ENCODE assay signal across 9 cellular contexts in genomic region chr2:219544567-219544966, GRCh38. TPM values are rescaled to one million over a fixed set of nuclear protein-coding genes. Genes with fewer than 3 reads are reported as not detected.
DNase-seq lines count a peak whose midpoint lies in the region; ATAC-seq and TF ChIP-seq lines count a peak whose summit lies in the region.
"Had no signal": no experiment of that assay in that cellular context is flagged by ENCODE, and none has a peak within 500 bp of the region (broad histone marks: within the 10 kb centered on the region; RNA-seq: fewer than 3 reads in every experiment).

No MANE protein-coding gene starts in this region.

- peak overlapping the region; percentile 73 for H3K23ac ChIP-seq in neuronal stem cell (ENCODE audit: low read depth, low read length, poor library complexity)

- ATAC-seq in HG02840 (IDR thresholded peaks at IDR 0.05; ENCODE audit: low FRiP score, unreplicated experiment): no peak
- no peak for ATAC-seq in HG03521 (IDR thresholded peaks at IDR 0.05; ENCODE audit: unreplicated experiment)
- no peak for ATAC-seq in HG03097 (IDR thresholded peaks at IDR 0.05; ENCODE audit: low FRiP score, unreplicated experiment)
- no peak for ATAC-seq in GM19452 (IDR thresholded peaks at IDR 0.05; ENCODE audit: unreplicated experiment)

- peaks cover 22 to 40% (median 33%) of the 10 kb centered on the region in 11 experiments; a peak in 18 of 22 replicates for H3K27me3 ChIP-seq in BLaER1 treated with 17β-estradiol and CSF1 and Interleukin-3, amounts not matched to agents 10 nM and 100 nM
- H3K27me3 ChIP-seq in dorsolateral prefrontal cortex (no peaks in the 10 kb centered on the region), neuronal stem cell (ENCODE audit: control insufficient read depth in 3 of 3, insufficient read depth in 3 of 3, low read depth in 1 of 3, low read length in 3 of 3) (peaks cover 0 to 16% (median 0%) of the 10 kb centered on the region in 3 experiments)

- H3K9me3 ChIP-seq in BLaER1 treated with 17β-estradiol and CSF1 and Interleukin-3, amounts not matched to agents 10 nM and 100 nM (replicated peaks in 1 of 11): no peaks in the 10 kb centered on the region
- H3K9me3 ChIP-seq in neuronal stem cell (replicated peaks in 1 of 2; ENCODE audit: control insufficient read depth in 2 of 2, insufficient read depth in 1 of 2, low read depth in 1 of 2, low read length in 2 of 2): no peaks in the 10 kb centered on the region

- no peak overlapping the region for H4K8ac ChIP-seq in neuronal stem cell (ENCODE audit: low read depth, low read length)

- H2BK15ac ChIP-seq in neuronal stem cell (ENCODE audit: low read length): no peak overlapping the region

- WGBS in neuronal stem cell (ENCODE audit: extremely low coverage in 2 of 2, insufficient read length in 2 of 2, insufficient replicate concordance in 1 of 2), 2 donors: no CpG with 5 or more reads among the region's 9 CpGs

- peak overlapping the region; percentile 87 to 100 (median 97) for H3K4me2 ChIP-seq in BLaER1 treated with 17β-estradiol and CSF1 and Interleukin-3, amounts not matched to agents 10 nM and 100 nM
- H3K4me2 ChIP-seq in neuronal stem cell (ENCODE audit: insufficient read depth, low read length, poor library complexity, severe bottlenecking): peak overlapping the region; percentile 96

- H2BK5ac ChIP-seq in neuronal stem cell (ENCODE audit: low read length): peak overlapping the region; percentile 39

- H2AFZ ChIP-seq in neuronal stem cell (ENCODE audit: low read length): peak overlapping the region; percentile 95

- H3K14ac ChIP-seq in neuronal stem cell (ENCODE audit: low read length): no peak overlapping the region

- intact Hi-C loops in dorsolateral prefrontal cortex (cut with DNase I): loop anchor here in 1 of 2 donors (5.0 kb wide), 2 partner anchors 143 to 157 kb away; partner anchors contain the start of gene DNPEP

- peaks cover 4% of the 10 kb centered on the region for H3K79me1 ChIP-seq in neuronal stem cell (ENCODE audit: low read depth, low read length)

- no peak overlapping the region for H3K9ac ChIP-seq in BLaER1 treated with 17β-estradiol and CSF1 and Interleukin-3, amounts not matched to agents 10 nM and 100 nM
- no peak overlapping the region for H3K9ac ChIP-seq in neuronal stem cell (ENCODE audit: low read depth, low read length, poor library complexity)

- H2AK5ac ChIP-seq in neuronal stem cell (ENCODE audit: low read depth, low read length): no peak overlapping the region

- peaks cover 0 to 16% (median 7%) of the 10 kb centered on the region in 11 experiments; a peak in 6 of 22 replicates for H3K36me3 ChIP-seq in BLaER1 treated with 17β-estradiol and CSF1 and Interleukin-3, amounts not matched to agents 10 nM and 100 nM
- peaks cover 9 to 42% of the 10 kb centered on the region in 2 donors for H3K36me3 ChIP-seq in neuronal stem cell (replicated peaks in 1 of 2; ENCODE audit: control insufficient read depth in 2 of 2, insufficient read depth in 2 of 2, low read length in 2 of 2)

- H2BK120ac ChIP-seq in neuronal stem cell (ENCODE audit: low read depth, low read length): no peak overlapping the region

- peaks cover 18 to 41% (median 29%) of the 10 kb centered on the region in 10 experiments for H3K4me1 ChIP-seq in BLaER1 treated with 17β-estradiol and CSF1 and Interleukin-3, amounts not matched to agents 10 nM and 100 nM
- peaks cover 8 to 13% of the 10 kb centered on the region in 2 donors for H3K4me1 ChIP-seq in neuronal stem cell (ENCODE audit: control insufficient read depth in 2 of 2, insufficient read depth in 1 of 2, low read depth in 1 of 2, low read length in 2 of 2)

- H3K4me3 ChIP-seq in BLaER1 treated with 17β-estradiol and CSF1 and Interleukin-3, amounts not matched to agents 10 nM and 100 nM: peak overlapping the region; percentile 71 to 81 (median 77); a peak in 14 of 20 replicates
- H3K4me3 ChIP-seq in LNCaP clone FGC (ENCODE audit: low read depth, low read length): peak overlapping the region; percentile 63
- H3K4me3 ChIP-seq in dorsolateral prefrontal cortex: peak overlapping the region; percentile 55 to 95 (median 83)
- H3K4me3 ChIP-seq in neuronal stem cell (ENCODE audit: low read length in 2 of 2): peak overlapping the region; percentile 78 to 92

- no peak overlapping the region for H3K18ac ChIP-seq in neuronal stem cell (ENCODE audit: low read length)

- no peak overlapping the region for H3K4ac ChIP-seq in neuronal stem cell (ENCODE audit: low read length)

- no peak overlapping the region for H4K91ac ChIP-seq in neuronal stem cell (ENCODE audit: low read depth, low read length, poor library complexity)

- DNase-seq in LNCaP clone FGC (ENCODE audit: low read depth) (no peak), dorsolateral prefrontal cortex (no peak), neuronal stem cell (ENCODE audit: low spot score) (no peak)

- H2BK12ac ChIP-seq in neuronal stem cell (ENCODE audit: low read length): no peak overlapping the region

- H4K20me1 ChIP-seq in BLaER1 treated with 17β-estradiol and CSF1 and Interleukin-3, amounts not matched to agents 10 nM and 100 nM: peaks cover 0 to 68% (median 28%) of the 10 kb centered on the region in 11 experiments; a peak in 19 of 22 replicates

- TF ChIP-seq CTCF in LNCaP clone FGC (IDR thresholded peaks at IDR 0.05; ENCODE audit: control insufficient read depth, extremely low read depth, insufficient read depth): no peak
- no peak for TF ChIP-seq CTCF in dorsolateral prefrontal cortex (IDR thresholded peaks at IDR 0.05 in 54 of 56, conservative IDR thresholded peaks at IDR 0.05 in 2 of 56; ENCODE audit: low read depth in 1 of 56, partially characterized antibody in 56 of 56)

- no peak overlapping the region for H3K27ac ChIP-seq in BLaER1 treated with 17β-estradiol and CSF1 and Interleukin-3, amounts not matched to agents 10 nM and 100 nM
- H3K27ac ChIP-seq in dorsolateral prefrontal cortex (peak overlapping the region in 39 of 59 donors; percentile 41 to 95 (median 88)), neuronal stem cell (replicated peaks; ENCODE audit: low read length) (no peak overlapping the region)
- H3K27ac ChIP-seq: SK-N-MC had no signal

RNA-seq across cellular contexts. Expression of gene TMEM198, which starts 0.7 kb away (rescaled TPM):
- total RNA-seq in dorsolateral prefrontal cortex: 10 to 100 TPM in 116 of 120 experiments, 1 to 10 TPM in 4; 8.5 to 24.9 (median 16.0) TPM
- polyA plus RNA-seq in neuronal stem cell (2013, experiment 1 of 2): 2.7 TPM
- 1.8 TPM for polyA plus RNA-seq in neuronal stem cell (2013, experiment 2 of 2)

RNA-seq across cellular contexts. Expression of gene CHPF, which starts 1.0 kb away (rescaled TPM):
- total RNA-seq in dorsolateral prefrontal cortex: 10 to 100 TPM; 28.8 to 59.4 (median 41.7) TPM
- 12.6 TPM for polyA plus RNA-seq in neuronal stem cell (2013, experiment 1 of 2)
- 12.8 TPM for polyA plus RNA-seq in neuronal stem cell (2013, experiment 2 of 2)

RNA-seq across cellular contexts. Expression of gene OBSL1, which starts 26.8 kb away (rescaled TPM):
- 100 to 1,000 TPM in 54 of 120 experiments, 10 to 100 TPM in 66; 54.9 to 144 (median 98.1) TPM for total RNA-seq in dorsolateral prefrontal cortex
- polyA plus RNA-seq in neuronal stem cell (2013, experiment 1 of 2): 40.6 TPM
- polyA plus RNA-seq in neuronal stem cell (2013, experiment 2 of 2): 41.4 TPM

RNA-seq across cellular contexts. Expression of gene INHA, which starts 27.5 kb away (rescaled TPM):
- 1 to 10 TPM in 111 of 120 experiments, under 1 TPM in 8, not detected in 1; 0.54 to 6.4 (median 2.5) TPM for total RNA-seq in dorsolateral prefrontal cortex
- 0.50 TPM for polyA plus RNA-seq in neuronal stem cell (2013, experiment 1 of 2)
- polyA plus RNA-seq in neuronal stem cell (2013, experiment 2 of 2): 0.35 TPM

RNA-seq across cellular contexts. Expression of gene ASIC4, which starts 30.3 kb away (rescaled TPM):
- total RNA-seq in dorsolateral prefrontal cortex: 10 to 100 TPM in 7 of 120 experiments, 1 to 10 TPM in 113; 2.8 to 14.2 (median 6.5) TPM
- 0.14 TPM for polyA plus RNA-seq in neuronal stem cell (2013, experiment 1 of 2)
- 0.15 TPM for polyA plus RNA-seq in neuronal stem cell (2013, experiment 2 of 2)

Comparison
In these comparisons a context has a peak if more than half of its experiments do, and no peak if none do; other contexts are left out.
1. H3K27ac ChIP-seq: peak in dorsolateral prefrontal cortex (39 of 59); none in BLaER1 treated with 17β-estradiol and CSF1 and Interleukin-3, amounts not matched to agents 10 nM and 100 nM (0 of 11) and neuronal stem cell (single experiment).
2. Peak in every context shown above with its lines, with median percentiles within 50 percentile points of each other: H3K4me3 ChIP-seq.